Comparison of ENCODE assay signal across 9 cellular contexts in the genomic region with DNA sequence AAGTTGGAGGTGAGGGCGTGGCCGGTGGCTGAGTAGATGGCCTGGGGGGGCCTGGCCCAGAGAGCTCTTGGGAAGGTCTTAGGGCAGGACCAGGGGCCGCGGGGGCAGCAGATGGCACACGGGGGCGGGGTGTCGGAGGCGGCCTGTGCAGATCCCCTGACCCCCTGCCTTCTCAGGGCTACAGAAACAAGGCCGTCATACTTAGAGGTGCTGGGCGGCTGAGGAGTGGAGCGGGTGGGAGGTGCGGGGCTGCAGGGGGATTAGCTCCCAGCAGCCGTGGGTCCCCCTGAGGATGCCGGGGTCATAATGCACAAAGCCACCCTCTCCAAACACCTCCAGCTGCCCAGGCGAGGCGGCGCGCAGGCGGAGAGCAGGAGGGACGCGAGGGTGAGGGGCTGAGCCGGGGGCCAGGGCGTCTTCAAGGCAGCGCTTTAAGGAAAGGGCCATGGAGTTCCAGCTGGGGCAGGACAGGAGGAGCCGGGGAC. TPM values are rescaled to one million over a fixed set of nuclear protein-coding genes. Genes with fewer than 3 reads are reported as not detected.
DNase-seq lines count a peak whose midpoint lies in the region; ATAC-seq and TF ChIP-seq lines count a peak whose summit lies in the region.
"Had no signal": no experiment of that assay in that cellular context is flagged by ENCODE, and none has a peak within 500 bp of the region (broad histone marks: within the 10 kb centered on the region; RNA-seq: fewer than 3 reads in every experiment).

No MANE protein-coding gene starts in this region.

- no peak overlapping the region for H2BK20ac ChIP-seq in IMR-90 (ENCODE audit: low read depth, low read length)

- dilution Hi-C loops in IMR-90 (cut with HindIII; ENCODE audit: low sequenced_read_pairs, unreplicated experiment) = no loop called here

- H3K27me3 ChIP-seq in A673 (replicated peaks; ENCODE audit: insufficient read depth, low read depth, low read length, poor library complexity) (peaks cover 4% of the 10 kb centered on the region), IMR-90 (ENCODE audit: control insufficient read depth, insufficient read depth, low read length) (no peaks in the 10 kb centered on the region), neuronal stem cell (ENCODE audit: control insufficient read depth in 3 of 3, insufficient read depth in 3 of 3, low read depth in 1 of 3, low read length in 3 of 3) (peaks cover 0 to 39% (median 8%) of the 10 kb centered on the region in 3 experiments)

- no TSS peak for BruUV-seq in A673 (replicated peaks; lab: Mats Ljungman, UMichigan)
- no TSS peak for BruUV-seq in IMR-90 (replicated peaks; lab: Mats Ljungman, UMichigan)

- no peak overlapping the region for H2BK15ac ChIP-seq in IMR-90 (ENCODE audit: low read depth, low read length)
- H2BK15ac ChIP-seq in neuronal stem cell (ENCODE audit: low read length) = peak overlapping the region; percentile 62

- H3K4ac ChIP-seq in IMR-90 (ENCODE audit: low read depth, low read length) = no peak overlapping the region
- no peak overlapping the region for H3K4ac ChIP-seq in neuronal stem cell (ENCODE audit: low read length)

- no peak overlapping the region for H2AK9ac ChIP-seq in IMR-90 (replicated peaks; ENCODE audit: low read depth, low read length, poor library complexity)

- WGBS in IMR-90 (ENCODE audit: extremely low coverage in 2 of 2, insufficient read length in 1 of 2), 2 experiments = 80% methylated on average over 2 of the region's 25 CpGs; no CpG with 5 or more reads in 1 of the 2 experiments
- no CpG with 5 or more reads among the region's 25 CpGs for WGBS in neuronal stem cell (ENCODE audit: extremely low coverage in 2 of 2, insufficient read length in 2 of 2, insufficient replicate concordance in 1 of 2), 2 donors

- CTCF ChIA-PET in A673 (lab: Charles Lee) = interaction anchor here (0.6 to 0.7 kb wide), 2 partner anchors 383 to 944 kb away, joined by 3 read pairs; no protein-coding TSS in a partner anchor
- CTCF ChIA-PET in IMR-90 (lab: Yijun Ruan, JAX) = interaction anchor here (0.8 to 2.3 kb wide), 6 partner anchors 8 to 698 kb away, joined by 3 to 6 read pairs (median 3); no protein-coding TSS in a partner anchor

- no peaks in the 10 kb centered on the region for H3K9me1 ChIP-seq in IMR-90 (ENCODE audit: insufficient read depth, low read length)

- H3K23ac ChIP-seq in IMR-90 (ENCODE audit: low read depth, low read length) (no peak overlapping the region; the same call in 1 of the 2 replicates), neuronal stem cell (ENCODE audit: low read depth, low read length, poor library complexity) (peak overlapping the region; percentile 35)

- H3K4me2 ChIP-seq in IMR-90 (ENCODE audit: low read depth, low read length) (no peak overlapping the region), neuronal stem cell (ENCODE audit: insufficient read depth, low read length, poor library complexity, severe bottlenecking) (no peak overlapping the region)
- H3K4me2 ChIP-seq: KMS-11 had no signal

- H2AFZ ChIP-seq in IMR-90 (replicated peaks; ENCODE audit: low read length, poor library complexity) = peak overlapping the region; percentile 92
- H2AFZ ChIP-seq in neuronal stem cell (ENCODE audit: low read length) = peak overlapping the region; percentile 90

- POLR2A ChIA-PET in A673 (lab: Charles Lee; ENCODE audit: low non-redundant PET) = no interaction called here
- POLR2A ChIA-PET in IMR-90 (lab: Charles Lee; ENCODE audit: unreplicated experiment) = no interaction called here

- TF ChIP-seq RAD21 in IMR-90 (IDR thresholded peaks at IDR 0.05; ENCODE audit: low read length) = no peak

- TF ChIP-seq POLR2A in IMR-90 (IDR thresholded peaks at IDR 0.05; ENCODE audit: low read depth, low read length) = no peak

- H2BK5ac ChIP-seq in IMR-90 (ENCODE audit: low read depth, low read length, poor library complexity, severe bottlenecking) = no peak overlapping the region
- H2BK5ac ChIP-seq in neuronal stem cell (ENCODE audit: low read length) = no peak overlapping the region

- H3K14ac ChIP-seq in IMR-90 (replicated peaks; ENCODE audit: low read depth, low read length) = no peak overlapping the region
- no peak overlapping the region for H3K14ac ChIP-seq in neuronal stem cell (ENCODE audit: low read length)

- H2AK5ac ChIP-seq in IMR-90 (ENCODE audit: low read depth, low read length) = peak overlapping the region; percentile 47; the same call in 1 of the 2 replicates
- H2AK5ac ChIP-seq in neuronal stem cell (ENCODE audit: low read depth, low read length) = peak overlapping the region; percentile 20

- in situ Hi-C loops in IMR-90 (cut with MboI; ENCODE audit: low sequenced_read_pairs) = loop anchor here (5.0 kb wide), 1 partner anchor 618 kb away; no protein-coding TSS in a partner anchor

- H3K36me3 ChIP-seq in A673 (ENCODE audit: insufficient read depth, low read length, poor library complexity, severe bottlenecking) (no peaks in the 10 kb centered on the region), IMR-90 (ENCODE audit: control insufficient read depth, insufficient read depth, low read length) (no peaks in the 10 kb centered on the region), neuronal stem cell (replicated peaks in 1 of 2; ENCODE audit: control insufficient read depth in 2 of 2, insufficient read depth in 2 of 2, low read length in 2 of 2) (no peaks in the 10 kb centered on the region)

- H3K27ac ChIP-seq in A673 (ENCODE audit: low read depth, low read length, poor library complexity, severe bottlenecking) (no peak overlapping the region), IMR-90 (ENCODE audit: insufficient read depth, low read length) (no peak overlapping the region), neuronal stem cell (replicated peaks; ENCODE audit: low read length) (no peak overlapping the region)
- H3K27ac ChIP-seq: KMS-11 had no signal

- H2BK120ac ChIP-seq in IMR-90 (ENCODE audit: low read depth, low read length) = peak overlapping the region; percentile 42; the same call in 1 of the 2 replicates
- peak overlapping the region; percentile 36 for H2BK120ac ChIP-seq in neuronal stem cell (ENCODE audit: low read depth, low read length)

- H4K91ac ChIP-seq in IMR-90 (ENCODE audit: insufficient read depth, low read depth, low read length) (0 out of 2 replicates have a peak overlapping the region, but pooled peaks have one; percentile 43), neuronal stem cell (ENCODE audit: low read depth, low read length, poor library complexity) (peak overlapping the region; percentile 64)

- intact Hi-C loops in A673 (cut with micrococcal nuclease; ENCODE audit: unreplicated experiment) = no loop called here
- intact Hi-C loops in IMR-90 (cut with micrococcal nuclease) = no loop called here

- H3K18ac ChIP-seq in IMR-90 (ENCODE audit: low read depth, low read length) (no peak overlapping the region), neuronal stem cell (ENCODE audit: low read length) (peak overlapping the region; percentile 85)

- DNase-seq in A673 (ENCODE audit: low spot score) (no peak), IMR-90 (no peak), epithelial cell of esophagus (ENCODE audit: low read depth) (no peak), neuronal stem cell (ENCODE audit: low spot score) (no peak), NCI-H2081 treated with DMSO at 0.1 percent for 48 hours (lab: John Stamatoyannopoulos, UW) (no peak), SHP77 (lab: John Stamatoyannopoulos, UW) (no peak), iPS-NIHi11 (ENCODE audit: low spot score) (no peak)

- H3K9me3 ChIP-seq in A673 (ENCODE audit: low read depth, low read length, poor library complexity, severe bottlenecking) = no peaks in the 10 kb centered on the region
- no peaks in the 10 kb centered on the region for H3K9me3 ChIP-seq in IMR-90 (ENCODE audit: control insufficient read depth, insufficient read depth, low read length)
- H3K9me3 ChIP-seq in neuronal stem cell (replicated peaks in 1 of 2; ENCODE audit: control insufficient read depth in 2 of 2, insufficient read depth in 1 of 2, low read depth in 1 of 2, low read length in 2 of 2) = no peaks in the 10 kb centered on the region

- H3K4me3 ChIP-seq in A673 (ENCODE audit: low read depth, low read length, poor library complexity, severe bottlenecking) (peak overlapping the region; percentile 47), IMR-90 (ENCODE audit: insufficient read depth, low read depth, low read length) (no peak overlapping the region), epithelial cell of esophagus (ENCODE audit: low read length) (peak overlapping the region; percentile 54), neuronal stem cell (ENCODE audit: low read length in 2 of 2) (peak overlapping the region in 1 of 2 donors; percentile 78)

- no peak overlapping the region for H3K9ac ChIP-seq in IMR-90 (ENCODE audit: low read depth, low read length)
- no peak overlapping the region for H3K9ac ChIP-seq in neuronal stem cell (ENCODE audit: low read depth, low read length, poor library complexity)
- H3K9ac ChIP-seq: KMS-11 had no signal

- H3K4me1 ChIP-seq in A673 (ENCODE audit: insufficient read depth, low read length, poor library complexity, severe bottlenecking) = no peaks in the 10 kb centered on the region
- peaks cover 8% of the 10 kb centered on the region; the same call in 1 of the 2 replicates for H3K4me1 ChIP-seq in IMR-90 (ENCODE audit: control insufficient read depth, insufficient read depth, low read length)
- H3K4me1 ChIP-seq in neuronal stem cell (ENCODE audit: control insufficient read depth in 2 of 2, insufficient read depth in 1 of 2, low read depth in 1 of 2, low read length in 2 of 2) = peaks cover 2 to 3% of the 10 kb centered on the region in 2 donors

- H2BK12ac ChIP-seq in neuronal stem cell (ENCODE audit: low read length) = no peak overlapping the region

- H3K56ac ChIP-seq in IMR-90 (ENCODE audit: extremely low read depth, insufficient read depth, low read length) = no peak overlapping the region

- H4K20me1 ChIP-seq in IMR-90 (ENCODE audit: insufficient read depth, low read length) = no peaks in the 10 kb centered on the region

- H4K5ac ChIP-seq in IMR-90 (ENCODE audit: low read depth, low read length) = no peak overlapping the region

- TF ChIP-seq CTCF in A673 (conservative IDR thresholded peaks at IDR 0.05; ENCODE audit: low read depth, low read length) = no peak
- no peak for TF ChIP-seq CTCF in IMR-90 (conservative IDR thresholded peaks at IDR 0.05; ENCODE audit: low read depth, low read length)
- TF ChIP-seq CTCF in epithelial cell of esophagus (IDR thresholded peaks at IDR 0.05; ENCODE audit: insufficient read depth, low read depth, low read length, missing control alignments) = no peak

- no peak for ATAC-seq in IMR-90 (ENCODE audit: low read depth)
- ATAC-seq in GM21737 (IDR thresholded peaks at IDR 0.05; ENCODE audit: unreplicated experiment) = no peak

- H3K79me1 ChIP-seq in IMR-90 (ENCODE audit: low read depth in 1 of 2, low read length in 2 of 2) (no peaks in the 10 kb centered on the region), neuronal stem cell (ENCODE audit: low read depth, low read length) (no peaks in the 10 kb centered on the region)

- H4K8ac ChIP-seq in IMR-90 (ENCODE audit: low read depth in 2 of 2, low read length in 2 of 2) = peak overlapping the region; percentile 62 to 85; a peak in 2 of 4 replicates
- peak overlapping the region; percentile 78 for H4K8ac ChIP-seq in neuronal stem cell (ENCODE audit: low read depth, low read length)

RNA-seq across cellular contexts. Expression of a gene that starts 40.4 kb away (rescaled TPM):
- total RNA-seq in A673 (2021) (37.6 and 40.1 TPM in 2 replicates), IMR-90 (2012; rRNA removed) (21.4 and 31.2 TPM in 2 replicates)
- 26.4 and 30.1 TPM in 2 replicates for polyA plus RNA-seq in IMR-90 (2012; rRNA removed)
- polyA plus RNA-seq in IMR-90 (2012; cell fraction: cytosol; rRNA removed) = 9.1 and 20.2 TPM in 2 replicates
- 5.8 and 34.8 TPM in 2 replicates for polyA plus RNA-seq in IMR-90 (2012; cell fraction: nucleus; rRNA removed; ENCODE audit: low replicate concordance)
- 25.9 TPM for polyA plus RNA-seq in neuronal stem cell (2013, experiment 1 of 2)
- polyA plus RNA-seq in neuronal stem cell (2013, experiment 2 of 2) = 26.0 TPM
